Comparison of ENCODE assay signal across 20 cellular contexts in the genomic region with DNA sequence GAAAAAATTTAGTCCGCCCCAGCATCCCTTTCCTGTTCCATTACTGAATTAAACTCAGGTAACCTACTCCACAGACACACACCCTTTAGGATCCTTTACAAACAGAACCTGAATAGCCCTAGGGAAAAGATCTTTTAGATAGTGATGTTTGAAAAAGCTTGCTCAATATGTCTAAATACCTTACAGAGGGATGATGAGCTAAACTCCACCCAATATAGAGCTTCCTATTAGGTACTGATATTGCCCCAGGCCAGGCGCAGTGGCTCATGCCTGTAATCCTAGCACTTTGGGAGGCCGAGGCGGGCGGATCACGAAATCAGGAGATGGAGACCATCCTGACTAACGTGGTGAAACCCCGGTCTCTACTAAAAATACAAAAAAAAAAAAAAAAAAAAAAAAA. TPM values are rescaled to one million over a fixed set of nuclear protein-coding genes. Genes with fewer than 3 reads are reported as not detected.
A peak's percentile ranks its signal among the peaks of the same experiment; 100 is the strongest.
DNase-seq lines count a peak whose midpoint lies in the region; ATAC-seq, FAIRE-seq and TF ChIP-seq lines count a peak whose summit lies in the region.
"Had no signal": no experiment of that assay in that cellular context is flagged by ENCODE, and none has a peak within 500 bp of the region (broad histone marks: within the 10 kb centered on the region; RNA-seq: fewer than 3 reads in every experiment).

No MANE protein-coding gene starts in this region.

- 0 out of 2 replicates have a peak overlapping the region, but pooled peaks have one; percentile 15 for H3K27ac ChIP-seq in 22Rv1
- peak overlapping the region; percentile 42 for H3K27ac ChIP-seq in keratinocyte (ENCODE audit: control insufficient read depth, insufficient read depth, low read length)
- H3K27ac ChIP-seq: BLaER1, SJCRH30 had no signal

- H3K4me2 ChIP-seq in keratinocyte (ENCODE audit: control insufficient read depth, extremely low read depth, insufficient read depth, low read depth, low read length): peak overlapping the region; percentile 50
- H3K4me2 ChIP-seq: BLaER1 had no signal

- no peak overlapping the region for H2AFZ ChIP-seq in keratinocyte (ENCODE audit: control insufficient read depth, low read length)

- H3K9me3 ChIP-seq in keratinocyte (ENCODE audit: control insufficient read depth, low read depth, low read length): no peaks in the 10 kb centered on the region
- H3K9me3 ChIP-seq: BLaER1, SJCRH30 had no signal

- no peaks in the 10 kb centered on the region for H4K20me1 ChIP-seq in keratinocyte (ENCODE audit: control insufficient read depth, extremely low read depth, insufficient read depth, low read length)
- H4K20me1 ChIP-seq: BLaER1 had no signal

- DNase-seq in HuH-7.5 (ENCODE audit: low spot score) (peak; percentile 15), T47D (ENCODE audit: low read depth in 1 of 2, low spot score in 1 of 2) (peak; percentile 16 to 91), keratinocyte (ENCODE audit: low read depth, low spot score) (peak; percentile 71), hepatic stellate cell (ENCODE audit: low spot score) (no peak)
- DNase-seq in stimulated activated CD4-positive, alpha-beta T cell treated with anti-CD3 and anti-CD28 coated beads, Interleukin-1b, Interleukin-23, amount 100 ng/mL, for 48 hours: no peak
- DNase-seq: Calu3; CD4-positive, alpha-beta memory T cell; NCI-H1105; NCI-H1694 treated with DMSO at 0.1 percent for 48 hours; NCI-H748 treated with DMSO at 0.1 percent for 48 hours; NK-92 treated with Interleukin-12 subunit alpha and Interleukin-12 subunit beta, amount 100 ng/mL, for 24 hours; SJCRH30 had no signal

- no peak for FAIRE-seq in keratinocyte (lab: Jason Lieb, UNC)
- FAIRE-seq: GM12892, GM18507, H1, HTR-8/SVneo had no signal

- peaks cover 0 to 2% of the 10 kb centered on the region in 2 experiments for H3K36me3 ChIP-seq in keratinocyte (ENCODE audit: control insufficient read depth in 2 of 2, extremely low read depth in 1 of 2, insufficient read depth in 2 of 2, low read length in 2 of 2)
- H3K36me3 ChIP-seq: BLaER1 had no signal

- in situ Hi-C loops in T47D (cut with HindIII; ENCODE audit: low pct_unique_long_range_greater_than_20kb, low sequenced_read_pairs): no loop called here

- no peak overlapping the region for H3K9ac ChIP-seq in keratinocyte (ENCODE audit: control insufficient read depth, extremely low read depth, insufficient read depth, low read length)
- H3K9ac ChIP-seq: BLaER1 had no signal

- H3K9me1 ChIP-seq in keratinocyte (ENCODE audit: control insufficient read depth, extremely low read depth, insufficient read depth, low read length): no peaks in the 10 kb centered on the region

- no peaks in the 10 kb centered on the region for H3K79me2 ChIP-seq in keratinocyte (ENCODE audit: control insufficient read depth, insufficient read depth, low read length)

- H3K4me3 ChIP-seq in keratinocyte (ENCODE audit: control insufficient read depth in 2 of 3, extremely low read depth in 1 of 3, insufficient read depth in 2 of 3, low read depth in 1 of 3, low read length in 3 of 3): no peak overlapping the region
- H3K4me3 ChIP-seq: BLaER1, SJCRH30 had no signal

- H3K27me3 ChIP-seq in keratinocyte (ENCODE audit: control insufficient read depth, extremely low read depth, insufficient read depth, low read length): no peaks in the 10 kb centered on the region
- H3K27me3 ChIP-seq: BLaER1, SJCRH30 had no signal

- H3K4me1 ChIP-seq in keratinocyte (ENCODE audit: control insufficient read depth, extremely low read depth, insufficient read depth, low read length): peaks cover 24% of the 10 kb centered on the region
- H3K4me1 ChIP-seq: SJCRH30 had no signal

- no peak for TF ChIP-seq CTCF in 22Rv1 (IDR thresholded peaks at IDR 0.05)
- no peak for TF ChIP-seq CTCF in keratinocyte (optimal IDR thresholded peaks at IDR 0.05 in 1 of 3, IDR thresholded peaks at IDR 0.05 in 1 of 3, conservative IDR thresholded peaks at IDR 0.05 in 1 of 3; ENCODE audit: extremely low read depth in 1 of 3, insufficient read depth in 2 of 3, low read length in 3 of 3)

- ATAC-seq in GM18909 (IDR thresholded peaks at IDR 0.05; ENCODE audit: poor library complexity, unreplicated experiment): no peak
- no peak for ATAC-seq in HG02571 (IDR thresholded peaks at IDR 0.05; ENCODE audit: unreplicated experiment)

- dilution Hi-C loops in keratinocyte (cut with MboI; ENCODE audit: extremely low pct_ligation_motif_present, low sequenced_read_pairs): no loop called here

RNA-seq across cellular contexts. Expression of a gene that starts 50.1 kb away (rescaled TPM):
- polyA plus RNA-seq in keratinocyte: 9.7 to 19.6 TPM (median 15.0 TPM) in 3 replicates
- polyA plus RNA-seq in keratinocyte (2011; ENCODE audit: low read depth): 23.4 TPM
- polyA plus RNA-seq in keratinocyte (2011; cell fraction: cytosol; rRNA removed): 10.9 and 20.5 TPM in 2 replicates
- polyA plus RNA-seq in keratinocyte (2011; cell fraction: nucleus; rRNA removed): 23.4 and 34.5 TPM in 2 replicates
- 6.4 and 12.0 TPM in 2 replicates for polyA plus RNA-seq in keratinocyte (2012; ENCODE audit: low replicate concordance)
- 8.0 to 16.8 TPM (median 10.6 TPM) in 3 replicates for polyA minus RNA-seq in keratinocyte
- 13.6 TPM for polyA minus RNA-seq in keratinocyte (2011; cell fraction: cytosol; rRNA and poly(A)+ RNA removed)
- 12.3 and 21.5 TPM in 2 replicates for polyA minus RNA-seq in keratinocyte (2011; cell fraction: nucleus; rRNA and poly(A)+ RNA removed)
- polyA plus RNA-seq: CD4-positive, alpha-beta memory T cell had no signal

Comparison
In these comparisons a context has a peak if more than half of its experiments do, and no peak if none do; other contexts are left out.
1. DNase-seq: peak in HuH-7.5 (single experiment), T47D (2 of 2) and keratinocyte (single experiment); none in hepatic stellate cell (single experiment) and stimulated activated CD4-positive, alpha-beta T cell treated with anti-CD3 and anti-CD28 coated beads, Interleukin-1b, Interleukin-23, amount 100 ng/mL, for 48 hours (single experiment).